In the genomic region with DNA sequence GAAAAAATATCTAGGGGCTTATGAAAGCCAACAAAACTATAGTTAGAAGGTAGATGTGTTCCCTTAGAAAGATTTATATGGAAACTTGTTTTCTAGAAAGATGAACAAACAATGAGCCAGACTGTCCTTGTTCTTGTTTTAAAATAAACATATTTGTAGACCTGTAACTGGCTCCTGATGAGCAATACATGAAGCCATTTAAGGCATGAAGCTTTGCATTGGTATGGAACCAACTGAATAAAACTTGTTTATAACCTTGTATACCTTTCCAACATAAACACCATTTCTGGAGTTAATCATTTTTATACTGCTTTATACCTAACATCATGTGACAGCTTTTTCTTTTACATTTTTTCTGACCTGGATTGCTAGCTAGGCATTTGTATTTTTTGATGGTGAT, we compare ENCODE assay signal across 15 cellular contexts.
A peak's percentile ranks its signal among the peaks of the same experiment; 100 is the strongest.
DNase-seq lines count a peak whose midpoint lies in the region; ATAC-seq and TF ChIP-seq lines count a peak whose summit lies in the region.
"Had no signal": no experiment of that assay in that cellular context is flagged by ENCODE, and none has a peak within 500 bp of the region (broad histone marks: within the 10 kb centered on the region; RNA-seq: fewer than 3 reads in every experiment).

No MANE protein-coding gene starts in this region.

- DNase-seq in astrocyte of the spinal cord (ENCODE audit: low read depth, low spot score) (peak; percentile 29), fibroblast of villous mesenchyme (ENCODE audit: low read depth) (peak; percentile 6), renal cortical epithelial cell (ENCODE audit: low read depth) (peak; percentile 69), NCI-H2081 treated with DMSO at 0.1 percent for 48 hours (lab: John Stamatoyannopoulos, UW) (no peak), Right ventricle myocardium superior (no peak), Ammon's horn (ENCODE audit: low spot score) (no peak)
- DNase-seq: BE2C; CD4-positive, alpha-beta memory T cell; DMS153; DMS79 treated with DMSO at 0.1 percent for 48 hours; EL; HCEC 1CT had no signal

- TF ChIP-seq CTCF in astrocyte of the spinal cord (IDR thresholded peaks at IDR 0.05; ENCODE audit: low read depth, low read length) = no peak
- no peak for TF ChIP-seq CTCF in fibroblast of villous mesenchyme (IDR thresholded peaks at IDR 0.05; ENCODE audit: insufficient read depth, low read depth, low read length)

- peak overlapping the region; percentile 98 for H3K27ac ChIP-seq in KOPT-K1 (ENCODE audit: low read depth, low read length, poor library complexity, severe bottlenecking)
- H3K27ac ChIP-seq: C4-2B had no signal

- in situ Hi-C loops in astrocyte of the spinal cord (cut with HindIII; ENCODE audit: low sequenced_read_pairs) = no loop called here

- ATAC-seq in HG02840 (IDR thresholded peaks at IDR 0.05; ENCODE audit: low FRiP score, unreplicated experiment) = no peak
- ATAC-seq in Right ventricle myocardium superior (ENCODE audit: poor library complexity) = no peak

- H3K9me3 ChIP-seq in KOPT-K1 (ENCODE audit: insufficient read depth, low read length, poor library complexity, severe bottlenecking) = no peaks in the 10 kb centered on the region
- H3K9me3 ChIP-seq: BE2C had no signal

- H3K36me3 ChIP-seq in KOPT-K1 (ENCODE audit: insufficient read depth, low read length) = peaks cover 47% of the 10 kb centered on the region
- H3K36me3 ChIP-seq: BE2C had no signal

- no peak overlapping the region for H3K4me3 ChIP-seq in astrocyte of the spinal cord (ENCODE audit: low read depth, low read length)
- H3K4me3 ChIP-seq in fibroblast of villous mesenchyme (ENCODE audit: low read depth, low read length) = no peak overlapping the region

- intact Hi-C loops in Right ventricle myocardium superior (cut with DNase I) = no loop called here

Comparison
In these comparisons a context has a peak if more than half of its experiments do, and no peak if none do; other contexts are left out.
1. DNase-seq: peak in astrocyte of the spinal cord (single experiment), fibroblast of villous mesenchyme (single experiment) and renal cortical epithelial cell (single experiment); none in NCI-H2081 treated with DMSO at 0.1 percent for 48 hours (single experiment), Right ventricle myocardium superior (single experiment) and Ammon's horn (single experiment).